ENCODE assay signal across 2 cellular contexts in genomic region chr7:240887-241421, GRCh38.
TF ChIP-seq lines count a peak whose summit lies in the region.

No MANE protein-coding gene starts in this region.

TF ChIP-seq in A549, 52 proteins besides CTCF, POLR2A, EP300 and RAD21 (continued from another document):
- TF ChIP-seq HMGXB4 (CRISPR knock-in tag; IDR thresholded peaks at IDR 0.05; ENCODE audit: borderline replicate concordance) (no peak), CBX2 (IDR thresholded peaks at IDR 0.05; ENCODE audit: borderline replicate concordance, low read depth) (no peak), EHF (CRISPR knock-in tag; IDR thresholded peaks at IDR 0.05) (no peak)

TF ChIP-seq in GM23338, 12 proteins besides CTCF, POLR2A, EP300 and RAD21 (continued from another document):
- no peak for TF ChIP-seq REST (IDR thresholded peaks at IDR 0.05; ENCODE audit: unreplicated experiment)
- TF ChIP-seq STAT1 (IDR thresholded peaks at IDR 0.05; ENCODE audit: unreplicated experiment), result no peak
- no peak for TF ChIP-seq EZH2 (IDR thresholded peaks at IDR 0.05; ENCODE audit: low read depth, unreplicated experiment)
- TF ChIP-seq ETS1 (IDR thresholded peaks at IDR 0.05), result no peak
